In the genomic region with DNA sequence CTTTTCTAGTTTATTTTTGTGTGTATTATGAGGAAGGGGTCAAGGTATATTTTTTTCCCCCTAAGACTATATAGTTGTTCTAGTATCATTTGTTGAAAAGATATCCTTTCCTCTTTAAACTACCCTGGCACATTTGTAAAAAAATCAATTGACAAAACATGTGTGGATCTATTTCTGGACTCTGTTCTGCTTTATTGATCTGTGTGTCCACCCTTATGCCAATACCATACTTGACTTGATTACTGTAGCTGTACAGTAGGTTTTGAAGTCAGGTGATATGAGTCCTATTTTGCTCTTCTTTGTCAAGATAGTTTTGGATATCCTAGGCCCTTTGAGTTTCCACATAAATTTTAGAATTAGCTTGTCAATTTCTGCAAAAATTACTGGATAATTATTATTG, we compare ENCODE assay signal across 7 cellular contexts.
"Had no signal": no experiment of that assay in that cellular context is flagged by ENCODE, and none has a peak within 500 bp of the region (broad histone marks: within the 10 kb centered on the region; RNA-seq: fewer than 3 reads in every experiment).

No MANE protein-coding gene starts in this region.

- H3K36me3 ChIP-seq: HAP-1 had no signal

- FAIRE-seq: HTR-8/SVneo had no signal

- H3K4me3 ChIP-seq: GM23248, HAP-1 had no signal

- H3K36me3 Mint-ChIP-seq: IgD-negative memory B cell had no signal

- DNase-seq: GM23248, GOT3, H7, KBM-7 had no signal

- H3K9me3 ChIP-seq: HAP-1 had no signal

- H3K9me3 Mint-ChIP-seq: IgD-negative memory B cell had no signal

- H2AFZ ChIP-seq: GM23248 had no signal

- H3K27ac ChIP-seq: GM23248 had no signal

- H3K9ac ChIP-seq: GM23248 had no signal

- H3K4me3 Mint-ChIP-seq: IgD-negative memory B cell had no signal

- H3K27ac Mint-ChIP-seq: IgD-negative memory B cell had no signal
